14 cellular contexts compared by ENCODE assay signal in the genomic region with DNA sequence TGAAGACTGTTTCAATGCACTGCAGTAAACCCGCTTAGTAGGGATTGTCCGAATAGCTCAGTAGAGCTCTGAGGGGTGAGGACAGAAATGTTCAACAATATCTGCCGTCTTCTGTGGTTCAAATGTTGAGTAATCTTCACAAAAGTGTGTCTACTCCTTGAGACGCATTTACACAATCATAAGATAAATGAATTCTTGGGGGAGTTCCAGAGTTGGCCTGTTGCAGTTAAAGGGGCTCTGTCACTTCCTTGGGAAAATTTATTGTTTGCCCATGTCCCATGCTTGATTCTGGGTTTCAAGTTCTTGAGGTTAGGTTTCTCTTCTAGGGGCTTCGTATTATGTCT. TPM values are rescaled to one million over a fixed set of nuclear protein-coding genes. Genes with fewer than 3 reads are reported as not detected.
DNase-seq lines count a peak whose midpoint lies in the region; FAIRE-seq and TF ChIP-seq lines count a peak whose summit lies in the region.
"Had no signal": no experiment of that assay in that cellular context is flagged by ENCODE, and none has a peak within 500 bp of the region (broad histone marks: within the 10 kb centered on the region; RNA-seq: fewer than 3 reads in every experiment).

No MANE protein-coding gene starts in this region.

- H3K4me1 Mint-ChIP-seq in type B pancreatic cell (ENCODE audit: unreplicated experiment) = peaks cover 22% of the 10 kb centered on the region
- H3K4me1 Mint-ChIP-seq: CD4-positive, CD25-positive, alpha-beta regulatory T cell had no signal

- intact Hi-C loops in dorsolateral prefrontal cortex (cut with DNase I) = no loop called here

- H3K36me3 ChIP-seq in brain microvascular endothelial cell (replicated peaks) = no peaks in the 10 kb centered on the region

- H3K9me3 Mint-ChIP-seq in type B pancreatic cell = no peaks in the 10 kb centered on the region

- peak overlapping the region in 58 of 59 donors; percentile 24 to 72 (median 54) for H3K4me3 ChIP-seq in dorsolateral prefrontal cortex
- no peak overlapping the region for H3K4me3 ChIP-seq in brain microvascular endothelial cell (ENCODE audit: low read depth, low read length)

- H3K27ac Mint-ChIP-seq in type B pancreatic cell = no peak overlapping the region
- H3K27ac Mint-ChIP-seq: CD4-positive, CD25-positive, alpha-beta regulatory T cell had no signal

- FAIRE-seq in urothelium cell line (lab: Jason Lieb, UNC) = no peak

- H3K27ac ChIP-seq in dorsolateral prefrontal cortex = peak overlapping the region in 38 of 59 donors; percentile 5 to 77 (median 52)
- H3K27ac ChIP-seq in brain microvascular endothelial cell = no peak overlapping the region
- H3K27ac ChIP-seq: 22Rv1, testis had no signal

- TF ChIP-seq CTCF in dorsolateral prefrontal cortex (IDR thresholded peaks at IDR 0.05 in 54 of 56, conservative IDR thresholded peaks at IDR 0.05 in 2 of 56; ENCODE audit: low read depth in 1 of 56, partially characterized antibody in 56 of 56) = no peak
- no peak for TF ChIP-seq CTCF in type B pancreatic cell (conservative IDR thresholded peaks at IDR 0.05)
- TF ChIP-seq CTCF in brain microvascular endothelial cell (IDR thresholded peaks at IDR 0.05; ENCODE audit: low read depth, low read length, missing control alignments) = no peak

- peak; percentile 6 for DNase-seq in DMS79 treated with DMSO at 0.1 percent for 48 hours (lab: John Stamatoyannopoulos, UW)
- no peak for DNase-seq in DMS79 (lab: John Stamatoyannopoulos, UW)
- DNase-seq in dorsolateral prefrontal cortex = no peak
- peak; percentile 64 for DNase-seq in left kidney (ENCODE audit: low read depth, low spot score)
- no peak for DNase-seq in type B pancreatic cell (ENCODE audit: extremely low spot score, unreplicated experiment)
- DNase-seq in urothelium cell line (ENCODE audit: low spot score) = no peak
- DNase-seq in brain microvascular endothelial cell = no peak
- DNase-seq in T-helper 9 cell = no peak
- DNase-seq: activated gamma-delta T cell; CD4-positive, CD25-positive, alpha-beta regulatory T cell had no signal

- in situ Hi-C loops in brain microvascular endothelial cell (cut with HindIII; ENCODE audit: low pct_ligation_motif_present, low sequenced_read_pairs) = no loop called here

- H3K27me3 ChIP-seq in dorsolateral prefrontal cortex (peaks cover 0 to 65% (median 4%) of the 10 kb centered on the region in 45 donors), brain microvascular endothelial cell (replicated peaks) (no peaks in the 10 kb centered on the region)
- H3K27me3 ChIP-seq: testis had no signal

- peaks cover 46% of the 10 kb centered on the region for H3K27me3 Mint-ChIP-seq in type B pancreatic cell
- H3K27me3 Mint-ChIP-seq: CD4-positive, CD25-positive, alpha-beta regulatory T cell had no signal

- H3K36me3 Mint-ChIP-seq in type B pancreatic cell = no peaks in the 10 kb centered on the region
- H3K36me3 Mint-ChIP-seq: CD4-positive, CD25-positive, alpha-beta regulatory T cell had no signal

- H3K4me3 Mint-ChIP-seq in type B pancreatic cell = peak overlapping the region; percentile 85
- H3K4me3 Mint-ChIP-seq: CD4-positive, CD25-positive, alpha-beta regulatory T cell had no signal

RNA-seq across cellular contexts. Expression of a gene that starts 0.6 kb away (rescaled TPM):
- 10 to 100 TPM in 112 of 120 experiments, 1 to 10 TPM in 8; 4.1 to 39.9 (median 19.5) TPM for total RNA-seq in dorsolateral prefrontal cortex
- 0.29 and 1.0 TPM in 2 replicates for total RNA-seq in type B pancreatic cell (ENCODE audit: low replicate concordance)
- total RNA-seq: CD4-positive, CD25-positive, alpha-beta regulatory T cell; kidney epithelial cell; pulmonary artery endothelial cell had no signal

Comparison
In these comparisons a context has a peak if more than half of its experiments do, and no peak if none do; other contexts are left out.
1. DNase-seq: peak in DMS79 treated with DMSO at 0.1 percent for 48 hours (single experiment) and left kidney (single experiment); none in DMS79 (single experiment), dorsolateral prefrontal cortex (0 of 10), type B pancreatic cell (single experiment), urothelium cell line (single experiment), brain microvascular endothelial cell (single experiment) and T-helper 9 cell (single experiment).